Comparison of ENCODE assay signal across 8 cellular contexts in the genomic region with DNA sequence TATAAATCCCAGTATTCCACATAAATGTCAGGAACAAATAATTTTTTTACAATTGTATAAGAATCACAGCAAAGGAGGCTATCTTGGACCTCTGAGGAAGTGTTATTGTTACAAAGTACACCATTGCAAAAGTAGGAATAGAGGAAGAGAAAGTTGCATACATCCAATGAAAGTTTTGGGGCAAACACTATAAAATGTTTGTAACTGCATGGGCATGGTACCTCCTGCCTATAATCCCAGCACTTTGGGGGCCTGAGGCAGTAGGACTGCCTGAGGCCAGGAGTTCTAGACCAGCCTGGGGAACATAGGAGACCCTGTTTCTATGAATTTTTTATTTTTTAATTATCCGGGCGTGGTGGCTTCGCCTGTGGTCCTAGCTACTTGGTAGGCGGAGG. TPM values are rescaled to one million over a fixed set of nuclear protein-coding genes. Genes with fewer than 3 reads are reported as not detected.
DNase-seq lines count a peak whose midpoint lies in the region; ATAC-seq, FAIRE-seq and TF ChIP-seq lines count a peak whose summit lies in the region.

No MANE protein-coding gene starts in this region.

- H3K4me1 ChIP-seq in right atrium auricular region: peaks cover 0 to 22% of the 10 kb centered on the region in 2 donors
- H3K4me1 ChIP-seq in lower lobe of right lung: peaks cover 36% of the 10 kb centered on the region
- H3K4me1 ChIP-seq in uterus: peaks cover 5 to 16% of the 10 kb centered on the region in 2 donors

- H3K9me3 ChIP-seq in right atrium auricular region (no peaks in the 10 kb centered on the region), lower lobe of right lung (no peaks in the 10 kb centered on the region), uterus (no peaks in the 10 kb centered on the region)

- DNase-seq in right atrium auricular region (ENCODE audit: low spot score) (no peak), left cardiac atrium (no peak), lower lobe of right lung (no peak), uterus (no peak), NCI-H524 (lab: John Stamatoyannopoulos, UW) (no peak), D721Med (ENCODE audit: insufficient read length, low spot score) (no peak)
- DNase-seq in activated naive CD8-positive, alpha-beta T cell treated with anti-CD3 and anti-CD28 coated beads, Interleukin-2, amount 10 ng/mL, durations not matched to agents 7 days and 5 days: no peak
- DNase-seq in effector CD4-positive, alpha-beta T cell: no peak

- TF ChIP-seq POLR2A in uterus (IDR thresholded peaks at IDR 0.05): no peak

- no peaks in the 10 kb centered on the region for H3K9me3 Mint-ChIP-seq in activated naive CD8-positive, alpha-beta T cell treated with anti-CD3 and anti-CD28 coated beads, Interleukin-2, amount 10 ng/mL, durations not matched to agents 7 days and 5 days

- POLR2A ChIA-PET in activated naive CD8-positive, alpha-beta T cell treated with anti-CD3 and anti-CD28 coated beads, Interleukin-2, amount 10 ng/mL, durations not matched to agents 7 days and 5 days (lab: Charles Lee): interaction anchor here (0.6 to 1.8 kb wide), 4 partner anchors 18 to 200 kb away, joined by 3 to 18 read pairs (median 4); partner anchors contain the start of genes DPY30 and SPAST

- peaks cover 12% of the 10 kb centered on the region for H3K36me3 Mint-ChIP-seq in activated naive CD8-positive, alpha-beta T cell treated with anti-CD3 and anti-CD28 coated beads, Interleukin-2, amount 10 ng/mL, durations not matched to agents 7 days and 5 days

- peak overlapping the region; percentile 91 for H3K4me3 Mint-ChIP-seq in activated naive CD8-positive, alpha-beta T cell treated with anti-CD3 and anti-CD28 coated beads, Interleukin-2, amount 10 ng/mL, durations not matched to agents 7 days and 5 days

- FAIRE-seq in D721Med (lab: Jason Lieb, UNC): no peak

- no peaks in the 10 kb centered on the region for H3K27me3 ChIP-seq in right atrium auricular region
- no peaks in the 10 kb centered on the region for H3K27me3 ChIP-seq in lower lobe of right lung (ENCODE audit: low read depth)
- H3K27me3 ChIP-seq in uterus: no peaks in the 10 kb centered on the region

- H3K27ac Mint-ChIP-seq in activated naive CD8-positive, alpha-beta T cell treated with anti-CD3 and anti-CD28 coated beads, Interleukin-2, amount 10 ng/mL, durations not matched to agents 7 days and 5 days: peak overlapping the region; percentile 95

- peaks cover 24% of the 10 kb centered on the region for H3K4me1 Mint-ChIP-seq in activated naive CD8-positive, alpha-beta T cell treated with anti-CD3 and anti-CD28 coated beads, Interleukin-2, amount 10 ng/mL, durations not matched to agents 7 days and 5 days

- ATAC-seq in left cardiac atrium: no peak
- ATAC-seq in activated naive CD8-positive, alpha-beta T cell treated with anti-CD3 and anti-CD28 coated beads, Interleukin-2, amount 10 ng/mL, durations not matched to agents 7 days and 5 days (ENCODE audit: low read depth): no peak
- no peak for ATAC-seq in lower lobe of right lung

- no peak for TF ChIP-seq CTCF in right atrium auricular region (IDR thresholded peaks at IDR 0.05)
- no peak for TF ChIP-seq CTCF in lower lobe of right lung (IDR thresholded peaks at IDR 0.05)
- TF ChIP-seq CTCF in uterus (IDR thresholded peaks at IDR 0.05): no peak
- no peak for TF ChIP-seq CTCF in D721Med (IDR thresholded peaks at IDR 0.05; ENCODE audit: insufficient read depth, missing control alignments)

- intact Hi-C loops in left cardiac atrium (cut with DNase I): loop anchor here in 1 of 2 donors (5.0 kb wide), 1 partner anchor 51 kb away; the partner anchor contains the start of gene SPAST
- intact Hi-C loops in lower lobe of right lung (cut with DNase I): no loop called here
- intact Hi-C loops in uterus (cut with DNase I; ENCODE audit: low total_unique reads): no loop called here

- H3K4me3 ChIP-seq in right atrium auricular region (peak overlapping the region; percentile 73 to 92), lower lobe of right lung (peak overlapping the region; percentile 90), uterus (no peak overlapping the region)

- no peaks in the 10 kb centered on the region for H3K27me3 Mint-ChIP-seq in activated naive CD8-positive, alpha-beta T cell treated with anti-CD3 and anti-CD28 coated beads, Interleukin-2, amount 10 ng/mL, durations not matched to agents 7 days and 5 days

- H3K27ac ChIP-seq in right atrium auricular region: peak overlapping the region; percentile 89 to 93
- peak overlapping the region; percentile 86 for H3K27ac ChIP-seq in lower lobe of right lung
- H3K27ac ChIP-seq in uterus: peak overlapping the region; percentile 75 to 96

- no peaks in the 10 kb centered on the region for H3K36me3 ChIP-seq in right atrium auricular region
- peaks cover 9% of the 10 kb centered on the region for H3K36me3 ChIP-seq in lower lobe of right lung
- H3K36me3 ChIP-seq in uterus: no peaks in the 10 kb centered on the region

RNA-seq across cellular contexts. Expression of gene MEMO1, which starts 0.8 kb away (rescaled TPM):
- total RNA-seq in right atrium auricular region (10 to 100 TPM; 20.9 to 26.1 TPM), left cardiac atrium (10 to 100 TPM; 33.1 to 37.5 TPM), lower lobe of right lung (35.7 TPM), uterus (10 to 100 TPM in 3 of 4 donors, 1 to 10 TPM in 1; 7.9 to 51.1 (median 23.3) TPM)
- total RNA-seq in activated naive CD8-positive, alpha-beta T cell treated with anti-CD3 and anti-CD28 coated beads, Interleukin-2, amount 10 ng/mL, durations not matched to agents 7 days and 5 days: 10 to 100 TPM; 43.5 to 43.8 TPM

RNA-seq across cellular contexts. Expression of gene DPY30, which starts 28.0 kb away (rescaled TPM):
- total RNA-seq in right atrium auricular region (10 to 100 TPM; 40.8 to 49.8 TPM), left cardiac atrium (10 to 100 TPM; 37.3 to 39.9 TPM), lower lobe of right lung (60.4 TPM), uterus (100 to 1,000 TPM in 1 of 4 donors, 10 to 100 TPM in 3; 37.1 to 165 (median 43.4) TPM)
- 10 to 100 TPM; 57.8 to 66.7 TPM for total RNA-seq in activated naive CD8-positive, alpha-beta T cell treated with anti-CD3 and anti-CD28 coated beads, Interleukin-2, amount 10 ng/mL, durations not matched to agents 7 days and 5 days

RNA-seq across cellular contexts. Expression of gene SPAST, which starts 51.8 kb away (rescaled TPM):
- total RNA-seq in right atrium auricular region: 1 to 10 TPM; 6.7 to 9.0 TPM
- 1 to 10 TPM; 8.0 to 9.2 TPM for total RNA-seq in left cardiac atrium
- total RNA-seq in activated naive CD8-positive, alpha-beta T cell treated with anti-CD3 and anti-CD28 coated beads, Interleukin-2, amount 10 ng/mL, durations not matched to agents 7 days and 5 days: 10 to 100 TPM; 18.8 to 19.2 TPM
- 18.7 TPM for total RNA-seq in lower lobe of right lung
- 10 to 100 TPM; 10.8 to 58.1 (median 21.4) TPM for total RNA-seq in uterus

Comparison
In these comparisons a context has a peak if more than half of its experiments do, and no peak if none do; other contexts are left out.
1. H3K4me3 ChIP-seq: peak in right atrium auricular region (2 of 2) and lower lobe of right lung (single experiment); none in uterus (0 of 2).
2. Peak in every context shown above with its lines, with median percentiles within 50 percentile points of each other: H3K27ac ChIP-seq.